In the genomic region with DNA sequence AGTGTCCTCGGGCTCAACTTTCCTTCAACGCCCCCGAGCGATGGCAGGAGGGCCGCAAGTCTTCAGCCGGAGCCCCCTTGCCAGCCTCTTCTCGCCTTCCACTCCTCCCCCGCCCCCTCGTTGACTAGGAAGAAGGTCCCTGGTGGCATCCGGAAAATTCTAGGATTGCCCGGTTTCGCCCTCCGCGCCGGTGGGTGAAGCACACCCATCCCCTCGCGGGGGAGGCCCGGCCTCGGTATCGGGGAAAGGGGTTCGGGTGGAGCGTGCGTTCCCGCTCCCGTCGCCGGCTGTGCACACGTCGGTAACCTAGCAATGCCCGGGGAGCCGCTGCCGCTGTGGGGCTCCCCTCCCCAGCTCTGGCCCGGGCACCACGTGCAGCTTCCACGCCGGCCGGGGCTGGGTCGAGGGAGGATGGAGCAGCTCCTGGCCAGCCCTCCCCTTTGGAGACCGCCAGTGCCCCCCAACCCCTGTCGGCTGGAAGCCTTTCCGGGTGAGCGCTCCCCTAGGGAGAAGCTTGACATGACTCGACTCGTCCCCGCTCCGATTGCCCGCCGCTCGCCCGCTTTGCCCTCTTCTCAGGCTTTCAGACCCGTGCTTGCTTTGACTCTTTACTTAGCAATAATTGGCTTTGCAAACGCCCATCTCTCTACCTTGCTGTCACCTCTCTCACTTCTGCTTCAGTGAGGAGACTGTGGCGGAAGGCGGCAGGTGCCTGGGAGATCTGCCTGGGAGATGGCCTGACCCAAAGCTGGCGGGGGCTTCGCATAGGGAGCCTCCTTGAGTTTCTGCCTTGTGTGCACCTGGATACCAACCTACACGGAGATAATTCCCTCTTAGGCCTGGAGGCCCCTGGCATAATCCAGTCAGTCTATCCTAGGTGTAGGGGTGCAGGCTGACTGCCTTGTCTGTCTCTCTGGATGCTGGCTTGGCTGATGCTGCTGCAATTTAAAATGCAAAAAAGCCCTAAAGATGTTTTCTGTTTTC, we compare ENCODE assay signal across 9 cellular contexts. TPM values are rescaled to one million over a fixed set of nuclear protein-coding genes. Genes with fewer than 3 reads are reported as not detected.
A peak's percentile ranks its signal among the peaks of the same experiment; 100 is the strongest.
DNase-seq lines count a peak whose midpoint lies in the region; ATAC-seq and TF ChIP-seq lines count a peak whose summit lies in the region.
"Had no signal": no experiment of that assay in that cellular context is flagged by ENCODE, and none has a peak within 500 bp of the region (broad histone marks: within the 10 kb centered on the region; RNA-seq: fewer than 3 reads in every experiment).

No MANE protein-coding gene starts in this region.

- H3K9me3 ChIP-seq in left ventricle myocardium inferior (replicated peaks), result no peaks in the 10 kb centered on the region

- no peak overlapping the region for H3K27ac Mint-ChIP-seq in activated B cell treated with CpG ODN at 0.5 μM for 24 hours

- DNase-seq in DMS53 (lab: John Stamatoyannopoulos, UW) (peak; percentile 17), DMS53 treated with DMSO at 0.1 percent for 48 hours (lab: John Stamatoyannopoulos, UW; ENCODE audit: unreplicated experiment) (no peak), activated B cell treated with CpG ODN at 0.5 μM for 24 hours (peak; percentile 25), left ventricle myocardium inferior (no peak), retina (peak; percentile 79), AG08395 (ENCODE audit: low spot score) (no peak), GOT3 (lab: John Stamatoyannopoulos, UW) (no peak)

- peaks cover 21% of the 10 kb centered on the region for H3K4me1 ChIP-seq in left ventricle myocardium inferior

- peak overlapping the region; percentile 57 for H3K4me3 ChIP-seq in left ventricle myocardium inferior

- peaks cover 50% of the 10 kb centered on the region for H3K27me3 Mint-ChIP-seq in activated B cell treated with CpG ODN at 0.5 μM for 24 hours

- no peaks in the 10 kb centered on the region for H3K36me3 ChIP-seq in left ventricle myocardium inferior

- H3K9me3 Mint-ChIP-seq in activated B cell treated with CpG ODN at 0.5 μM for 24 hours, result no peaks in the 10 kb centered on the region

- peaks cover 19% of the 10 kb centered on the region for H3K4me1 Mint-ChIP-seq in activated B cell treated with CpG ODN at 0.5 μM for 24 hours

- TF ChIP-seq CTCF in activated B cell treated with CpG ODN at 0.5 μM for 24 hours (IDR thresholded peaks at IDR 0.05) (no peak), left ventricle myocardium inferior (IDR thresholded peaks at IDR 0.05; ENCODE audit: borderline replicate concordance) (no peak)

- H3K27ac ChIP-seq in left ventricle myocardium inferior (replicated peaks), result no peak overlapping the region

- no peaks in the 10 kb centered on the region for H3K36me3 Mint-ChIP-seq in activated B cell treated with CpG ODN at 0.5 μM for 24 hours (ENCODE audit: low read depth)

- intact Hi-C loops in activated B cell treated with CpG ODN at 0.5 μM for 24 hours (cut with micrococcal nuclease), result no loop called here
- intact Hi-C loops in left ventricle myocardium inferior (cut with micrococcal nuclease), result no loop called here

- peak overlapping the region; percentile 78 for H3K4me3 Mint-ChIP-seq in activated B cell treated with CpG ODN at 0.5 μM for 24 hours

- peak; percentile 43 for ATAC-seq in activated B cell treated with CpG ODN at 0.5 μM for 24 hours (ENCODE audit: low read depth)
- no peak for ATAC-seq in GM19351 (IDR thresholded peaks at IDR 0.05; ENCODE audit: unreplicated experiment)

- CTCF ChIA-PET in activated B cell treated with CpG ODN at 0.5 μM for 24 hours (lab: Charles Lee), result no interaction called here

- POLR2A ChIA-PET in activated B cell treated with CpG ODN at 0.5 μM for 24 hours (lab: Charles Lee), result no interaction called here

- peaks cover 98% of the 10 kb centered on the region for H3K27me3 ChIP-seq in left ventricle myocardium inferior (ENCODE audit: low read depth)

RNA-seq across cellular contexts. Expression of a gene that starts 1.4 kb away (rescaled TPM):
- total RNA-seq in activated B cell treated with CpG ODN at 0.5 μM for 24 hours (1.9 and 2.0 TPM in 2 replicates), left ventricle myocardium inferior (1.1 TPM)
- total RNA-seq: M059J had no signal

Comparison
In these comparisons a context has a peak if more than half of its experiments do, and no peak if none do; other contexts are left out.
1. DNase-seq: peak in DMS53 (single experiment), activated B cell treated with CpG ODN at 0.5 μM for 24 hours (single experiment) and retina (single experiment); none in DMS53 treated with DMSO at 0.1 percent for 48 hours (single experiment), left ventricle myocardium inferior (single experiment), AG08395 (single experiment) and GOT3 (single experiment).